7 cellular contexts compared by ENCODE assay signal in genomic region chr2:201105759-201106158, GRCh38.
"Had no signal": no experiment of that assay in that cellular context is flagged by ENCODE, and none has a peak within 500 bp of the region (broad histone marks: within the 10 kb centered on the region; RNA-seq: fewer than 3 reads in every experiment).

No MANE protein-coding gene starts in this region.

- H3K9ac ChIP-seq: KMS-11 had no signal

- DNase-seq: IMR-90, KBM-7, KG1 had no signal

- H3K27ac ChIP-seq: HL-60, KMS-11 had no signal

- ATAC-seq: HepG2 had no signal

- FAIRE-seq: HepG2, HTR-8/SVneo had no signal

- H3K4me2 ChIP-seq: KMS-11 had no signal
